8 cellular contexts compared by ENCODE assay signal in the genomic region with DNA sequence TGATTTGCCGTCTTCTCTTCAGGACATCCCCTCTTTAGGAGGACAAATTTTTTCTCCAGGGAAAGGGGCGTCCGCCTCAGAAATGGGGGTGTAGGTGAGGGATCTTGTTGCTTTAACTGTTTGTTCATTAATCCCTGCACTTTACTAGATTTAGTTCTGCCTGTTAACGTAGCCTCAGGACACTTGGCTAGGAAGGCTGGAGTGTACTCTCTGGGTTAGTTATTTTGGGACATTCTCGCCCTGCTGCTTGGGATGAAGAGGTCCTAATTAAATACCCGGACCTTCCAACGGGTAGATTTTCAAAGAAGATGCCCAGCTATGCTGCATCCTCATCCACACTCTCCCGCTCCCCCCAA. TPM values are rescaled to one million over a fixed set of nuclear protein-coding genes. Genes with fewer than 3 reads are reported as not detected.
A peak's percentile ranks its signal among the peaks of the same experiment; 100 is the strongest.
DNase-seq lines count a peak whose midpoint lies in the region; ATAC-seq lines count a peak whose summit lies in the region.

No MANE protein-coding gene starts in this region.

- peaks cover 54% of the 10 kb centered on the region for H3K27me3 Mint-ChIP-seq in activated naive CD8-positive, alpha-beta T cell treated with anti-CD3 and anti-CD28 coated beads, Interleukin-2, amount 10 ng/mL, durations not matched to agents 7 days and 5 days

- H3K4me3 ChIP-seq in HUES48 (ENCODE audit: low read depth, low read length) = peak overlapping the region; percentile 69
- peak overlapping the region; percentile 67; the same call in 1 of the 2 replicates for H3K4me3 ChIP-seq in iPS DF 6.9 (ENCODE audit: low read length)

- H3K9me3 ChIP-seq in HUES48 (ENCODE audit: control insufficient read depth, insufficient read depth, low read length) = 0 out of 2 replicates have a peak, but pooled peaks cover 4% of the 10 kb centered on the region
- no peaks in the 10 kb centered on the region for H3K9me3 ChIP-seq in iPS DF 6.9 (ENCODE audit: control insufficient read depth, insufficient read depth, low read length)

- H3K27me3 ChIP-seq in HUES48 (ENCODE audit: control insufficient read depth, insufficient read depth, low read length) (peaks cover 37% of the 10 kb centered on the region), iPS DF 6.9 (ENCODE audit: control insufficient read depth, insufficient read depth, low read length) (peaks cover 4% of the 10 kb centered on the region; the same call in 1 of the 2 replicates)

- H3K36me3 Mint-ChIP-seq in activated naive CD8-positive, alpha-beta T cell treated with anti-CD3 and anti-CD28 coated beads, Interleukin-2, amount 10 ng/mL, durations not matched to agents 7 days and 5 days = no peaks in the 10 kb centered on the region
- H3K36me3 Mint-ChIP-seq in stimulated activated effector memory CD8-positive, alpha-beta T cell treated with anti-CD3 and anti-CD28 coated beads, Interleukin-12 subunit alpha, Interleukin-12 subunit beta, amount 100 ng/mL, for 72 hours = no peaks in the 10 kb centered on the region

- no peaks in the 10 kb centered on the region for H3K4me1 ChIP-seq in HUES48 (ENCODE audit: control insufficient read depth, insufficient read depth, low read length)
- H3K4me1 ChIP-seq in iPS DF 6.9 (ENCODE audit: control insufficient read depth, insufficient read depth, low read length) = peaks cover 2% of the 10 kb centered on the region; the same call in 1 of the 2 replicates

- H3K36me3 ChIP-seq in HUES48 (ENCODE audit: control insufficient read depth, insufficient read depth, low read length) (no peaks in the 10 kb centered on the region), iPS DF 6.9 (ENCODE audit: control insufficient read depth, insufficient read depth, low read length) (no peaks in the 10 kb centered on the region)

- POLR2A ChIA-PET in activated naive CD8-positive, alpha-beta T cell treated with anti-CD3 and anti-CD28 coated beads, Interleukin-2, amount 10 ng/mL, durations not matched to agents 7 days and 5 days (lab: Charles Lee) = no interaction called here

- ATAC-seq in activated naive CD8-positive, alpha-beta T cell treated with anti-CD3 and anti-CD28 coated beads, Interleukin-2, amount 10 ng/mL, durations not matched to agents 7 days and 5 days (ENCODE audit: low read depth) = no peak
- ATAC-seq in stimulated activated effector memory CD8-positive, alpha-beta T cell treated with anti-CD3 and anti-CD28 coated beads, Interleukin-12 subunit alpha, Interleukin-12 subunit beta, amount 100 ng/mL, for 72 hours = no peak
- ATAC-seq in GM18517 (IDR thresholded peaks at IDR 0.05; ENCODE audit: unreplicated experiment) (no peak), left lobe of liver (no peak), HG02884 (IDR thresholded peaks at IDR 0.05; ENCODE audit: unreplicated experiment) (no peak), HG02642 (IDR thresholded peaks at IDR 0.05; ENCODE audit: poor library complexity, unreplicated experiment) (no peak)

- no peak overlapping the region for H3K9ac ChIP-seq in HUES48 (ENCODE audit: low read depth, low read length)

- H3K27ac Mint-ChIP-seq in activated naive CD8-positive, alpha-beta T cell treated with anti-CD3 and anti-CD28 coated beads, Interleukin-2, amount 10 ng/mL, durations not matched to agents 7 days and 5 days = no peak overlapping the region
- H3K27ac Mint-ChIP-seq in stimulated activated effector memory CD8-positive, alpha-beta T cell treated with anti-CD3 and anti-CD28 coated beads, Interleukin-12 subunit alpha, Interleukin-12 subunit beta, amount 100 ng/mL, for 72 hours = no peak overlapping the region

- no peak overlapping the region for H3K27ac ChIP-seq in HUES48 (ENCODE audit: low read depth, low read length)
- no peak overlapping the region for H3K27ac ChIP-seq in iPS DF 6.9 (ENCODE audit: low read length)

- H3K9me3 Mint-ChIP-seq in activated naive CD8-positive, alpha-beta T cell treated with anti-CD3 and anti-CD28 coated beads, Interleukin-2, amount 10 ng/mL, durations not matched to agents 7 days and 5 days = no peaks in the 10 kb centered on the region
- no peaks in the 10 kb centered on the region for H3K9me3 Mint-ChIP-seq in stimulated activated effector memory CD8-positive, alpha-beta T cell treated with anti-CD3 and anti-CD28 coated beads, Interleukin-12 subunit alpha, Interleukin-12 subunit beta, amount 100 ng/mL, for 72 hours

- peaks cover 4% of the 10 kb centered on the region for H3K4me1 Mint-ChIP-seq in activated naive CD8-positive, alpha-beta T cell treated with anti-CD3 and anti-CD28 coated beads, Interleukin-2, amount 10 ng/mL, durations not matched to agents 7 days and 5 days
- H3K4me1 Mint-ChIP-seq in stimulated activated effector memory CD8-positive, alpha-beta T cell treated with anti-CD3 and anti-CD28 coated beads, Interleukin-12 subunit alpha, Interleukin-12 subunit beta, amount 100 ng/mL, for 72 hours = peaks cover 11% of the 10 kb centered on the region

- DNase-seq in activated naive CD8-positive, alpha-beta T cell treated with anti-CD3 and anti-CD28 coated beads, Interleukin-2, amount 10 ng/mL, durations not matched to agents 7 days and 5 days = no peak
- DNase-seq in iPS DF 6.9 (ENCODE audit: low read depth, low spot score) = no peak
- DNase-seq in stimulated activated effector memory CD8-positive, alpha-beta T cell treated with anti-CD3 and anti-CD28 coated beads, Interleukin-12 subunit alpha, Interleukin-12 subunit beta, amount 100 ng/mL, for 72 hours (ENCODE audit: low spot score in 2 of 2) = peak in 1 of 2 donors; percentile 45
- no peak for DNase-seq in left lobe of liver (ENCODE audit: low spot score)

- no CpG with 5 or more reads among the region's 8 CpGs for WGBS in iPS DF 6.9 (ENCODE audit: insufficient coverage, insufficient read length)

- H3K4me3 Mint-ChIP-seq in activated naive CD8-positive, alpha-beta T cell treated with anti-CD3 and anti-CD28 coated beads, Interleukin-2, amount 10 ng/mL, durations not matched to agents 7 days and 5 days = peak overlapping the region; percentile 75
- peak overlapping the region; percentile 74 for H3K4me3 Mint-ChIP-seq in stimulated activated effector memory CD8-positive, alpha-beta T cell treated with anti-CD3 and anti-CD28 coated beads, Interleukin-12 subunit alpha, Interleukin-12 subunit beta, amount 100 ng/mL, for 72 hours

RNA-seq across cellular contexts. Expression of a gene that starts 0.6 kb away (rescaled TPM):
- under 1 TPM; 0.58 to 0.94 TPM for total RNA-seq in activated naive CD8-positive, alpha-beta T cell treated with anti-CD3 and anti-CD28 coated beads, Interleukin-2, amount 10 ng/mL, durations not matched to agents 7 days and 5 days
- total RNA-seq in left lobe of liver = not detected
